13 cellular contexts compared by ENCODE assay signal in the genomic region with DNA sequence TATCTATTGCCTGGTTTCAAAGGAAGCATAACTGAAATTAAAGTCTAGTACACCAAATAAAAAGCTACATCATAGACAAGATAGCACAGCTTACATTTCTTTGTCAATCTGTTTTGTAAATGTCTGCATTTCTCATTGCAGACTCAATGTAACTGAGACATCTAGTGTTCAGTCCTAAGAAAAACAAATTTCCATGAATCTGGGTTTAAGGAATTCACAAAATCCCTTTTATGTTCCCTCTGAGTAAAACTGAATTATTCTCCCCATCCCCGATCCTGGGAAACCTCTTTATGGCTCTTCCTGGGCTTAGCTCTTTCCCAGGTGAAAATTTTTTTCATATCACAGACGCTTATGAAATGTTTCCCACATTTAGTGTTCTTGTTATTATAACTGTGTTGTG. TPM values are rescaled to one million over a fixed set of nuclear protein-coding genes. Genes with fewer than 3 reads are reported as not detected.
A peak's percentile ranks its signal among the peaks of the same experiment; 100 is the strongest.
DNase-seq lines count a peak whose midpoint lies in the region; ATAC-seq and TF ChIP-seq lines count a peak whose summit lies in the region.
"Had no signal": no experiment of that assay in that cellular context is flagged by ENCODE, and none has a peak within 500 bp of the region (broad histone marks: within the 10 kb centered on the region; RNA-seq: fewer than 3 reads in every experiment).

No MANE protein-coding gene starts in this region.

- H3K4me3 ChIP-seq in BJ (ENCODE audit: low read depth, low read length) (no peak overlapping the region), Panc1 (ENCODE audit: low read depth in 2 of 2, low read length in 2 of 2) (no peak overlapping the region), epithelial cell of proximal tubule (ENCODE audit: low read depth, low read length) (no peak overlapping the region)

- peak overlapping the region; percentile 47 for H3K4me3 Mint-ChIP-seq in neural crest cell
- H3K4me3 Mint-ChIP-seq in activated T-helper 2 cell treated with anti-CD3 and anti-CD28 coated beads, Interferon-gamma antibody, Interleukin-2, Interleukin-4, amounts not matched to agents 10 μg/mL and 5 μg/mL and 100 μg/mL, durations not matched to agents 14 hours and 24 hours and 36 hours (ENCODE audit: low read depth): no peak overlapping the region
- H3K4me3 Mint-ChIP-seq: activated CD4-positive, alpha-beta T cell treated with anti-CD3 and anti-CD28 coated beads, Interleukin-2, amount 10 ng/mL, durations not matched to agents 24 days and 14 days; activated T-helper 17 cell treated with anti-CD3 and anti-CD28 coated beads, Interleukin-2, amount 50 U/mL, for 72 hours; central memory CD8-positive, alpha-beta T cell; H9 had no signal

- intact Hi-C loops in Panc1 (cut with micrococcal nuclease; ENCODE audit: unreplicated experiment): loop anchor here (10.0 kb wide), 1 partner anchor 410 kb away; the partner anchor contains the start of gene ATP1B3
- intact Hi-C loops in activated T-helper 2 cell treated with anti-CD3 and anti-CD28 coated beads, Interferon-gamma antibody, Interleukin-2, Interleukin-4, amounts not matched to agents 10 μg/mL and 5 μg/mL and 100 μg/mL, durations not matched to agents 14 hours and 24 hours and 36 hours (cut with micrococcal nuclease): no loop called here

- POLR2A ChIA-PET in BJ (lab: Charles Lee): interaction anchor here (0.6 kb wide), 1 partner anchor 12 kb away, joined by 3 read pairs; no protein-coding TSS in a partner anchor
- POLR2A ChIA-PET in Panc1 (lab: Charles Lee): no interaction called here

- DNase-seq in BJ (ENCODE audit: low read depth) (no peak), Panc1 (ENCODE audit: low read depth, low spot score) (no peak), epithelial cell of proximal tubule (ENCODE audit: low read depth) (no peak), neural crest cell (ENCODE audit: low read depth, low spot score) (no peak), occipital lobe (lab: John Stamatoyannopoulos, UW) (no peak), amygdala (lab: John Stamatoyannopoulos, UW) (no peak), foreskin melanocyte (no peak)
- no peak for DNase-seq in activated T-helper 2 cell treated with anti-CD3 and anti-CD28 coated beads, Interferon-gamma antibody, Interleukin-2, Interleukin-4, amounts not matched to agents 10 μg/mL and 5 μg/mL and 100 μg/mL, durations not matched to agents 14 hours and 24 hours and 36 hours (ENCODE audit: low spot score)
- DNase-seq: activated CD4-positive, alpha-beta T cell treated with anti-CD3 and anti-CD28 coated beads, Interleukin-2, amount 10 ng/mL, durations not matched to agents 24 days and 14 days; H9; NCI-H2081 treated with DMSO at 0.1 percent for 48 hours had no signal

- no peak overlapping the region for H3K27ac ChIP-seq in Panc1 (ENCODE audit: low read length)

- no TSS peak for BruUV-seq in Panc1 (replicated peaks; lab: Mats Ljungman, UMichigan)

- peaks cover 4% of the 10 kb centered on the region for H3K36me3 Mint-ChIP-seq in neural crest cell (ENCODE audit: low read depth)
- H3K36me3 Mint-ChIP-seq in activated T-helper 2 cell treated with anti-CD3 and anti-CD28 coated beads, Interferon-gamma antibody, Interleukin-2, Interleukin-4, amounts not matched to agents 10 μg/mL and 5 μg/mL and 100 μg/mL, durations not matched to agents 14 hours and 24 hours and 36 hours (ENCODE audit: low read depth): peaks cover 3% of the 10 kb centered on the region

- H3K27me3 Mint-ChIP-seq in neural crest cell (ENCODE audit: low read depth): no peaks in the 10 kb centered on the region
- H3K27me3 Mint-ChIP-seq in activated T-helper 2 cell treated with anti-CD3 and anti-CD28 coated beads, Interferon-gamma antibody, Interleukin-2, Interleukin-4, amounts not matched to agents 10 μg/mL and 5 μg/mL and 100 μg/mL, durations not matched to agents 14 hours and 24 hours and 36 hours (ENCODE audit: low read depth): peaks cover 4% of the 10 kb centered on the region
- H3K27me3 Mint-ChIP-seq: activated T-helper 17 cell treated with anti-CD3 and anti-CD28 coated beads, Interleukin-2, amount 50 U/mL, for 72 hours; central memory CD8-positive, alpha-beta T cell had no signal

- H3K4me1 Mint-ChIP-seq in neural crest cell: peaks cover 41% of the 10 kb centered on the region
- H3K4me1 Mint-ChIP-seq in activated T-helper 2 cell treated with anti-CD3 and anti-CD28 coated beads, Interferon-gamma antibody, Interleukin-2, Interleukin-4, amounts not matched to agents 10 μg/mL and 5 μg/mL and 100 μg/mL, durations not matched to agents 14 hours and 24 hours and 36 hours (ENCODE audit: low read depth): peaks cover 11% of the 10 kb centered on the region
- H3K4me1 Mint-ChIP-seq: activated T-helper 17 cell treated with anti-CD3 and anti-CD28 coated beads, Interleukin-2, amount 50 U/mL, for 72 hours; H9 had no signal

- CTCF ChIA-PET in BJ (lab: Yijun Ruan, JAX) (interaction anchor here (0.6 to 2.0 kb wide), 18 partner anchors 9 to 233 kb away, joined by 3 to 18 read pairs (median 4); partner anchors contain the start of gene PXYLP1), Panc1 (lab: Charles Lee) (no interaction called here)

- no peak for ATAC-seq in Panc1
- ATAC-seq: activated T-helper 17 cell treated with anti-CD3 and anti-CD28 coated beads, Interleukin-2, amount 50 U/mL, for 72 hours had no signal

- no peaks in the 10 kb centered on the region for H3K4me1 ChIP-seq in Panc1 (ENCODE audit: control insufficient read depth, insufficient read depth, low read length)

- peaks cover 32% of the 10 kb centered on the region for H3K9me3 Mint-ChIP-seq in neural crest cell
- peaks cover 19% of the 10 kb centered on the region for H3K9me3 Mint-ChIP-seq in activated T-helper 2 cell treated with anti-CD3 and anti-CD28 coated beads, Interferon-gamma antibody, Interleukin-2, Interleukin-4, amounts not matched to agents 10 μg/mL and 5 μg/mL and 100 μg/mL, durations not matched to agents 14 hours and 24 hours and 36 hours

- peak overlapping the region; percentile 88 for H3K27ac Mint-ChIP-seq in neural crest cell (ENCODE audit: unreplicated experiment)
- H3K27ac Mint-ChIP-seq in activated T-helper 2 cell treated with anti-CD3 and anti-CD28 coated beads, Interferon-gamma antibody, Interleukin-2, Interleukin-4, amounts not matched to agents 10 μg/mL and 5 μg/mL and 100 μg/mL, durations not matched to agents 14 hours and 24 hours and 36 hours: no peak overlapping the region
- H3K27ac Mint-ChIP-seq: activated CD4-positive, alpha-beta T cell treated with anti-CD3 and anti-CD28 coated beads, Interleukin-2, amount 10 ng/mL, durations not matched to agents 24 days and 14 days; activated T-helper 17 cell treated with anti-CD3 and anti-CD28 coated beads, Interleukin-2, amount 50 U/mL, for 72 hours; H9 had no signal

- in situ Hi-C loops in Panc1 (cut with HindIII; ENCODE audit: low pct_unique_long_range_greater_than_20kb, low sequenced_read_pairs): no loop called here

- H3K36me3 ChIP-seq in BJ (ENCODE audit: control insufficient read depth, insufficient read depth, low read length) (no peaks in the 10 kb centered on the region), Panc1 (ENCODE audit: control insufficient read depth, insufficient read depth, low read length) (no peaks in the 10 kb centered on the region)

- TF ChIP-seq CTCF in BJ (IDR thresholded peaks at IDR 0.05; ENCODE audit: insufficient read depth, low read depth, low read length) (peak; percentile 48), Panc1 (IDR thresholded peaks at IDR 0.05) (peak; percentile 24; the same call in 1 of the 2 replicates), epithelial cell of proximal tubule (conservative IDR thresholded peaks at IDR 0.05; ENCODE audit: low read depth, low read length) (peak; percentile 32), neural crest cell (conservative IDR thresholded peaks at IDR 0.05) (no peak)

- H3K27me3 ChIP-seq in BJ (ENCODE audit: control insufficient read depth, insufficient read depth, low read length): no peaks in the 10 kb centered on the region
- no peaks in the 10 kb centered on the region for H3K27me3 ChIP-seq in Panc1 (ENCODE audit: control insufficient read depth, insufficient read depth, low read length)

- no peaks in the 10 kb centered on the region for H3K9me3 ChIP-seq in Panc1 (ENCODE audit: control insufficient read depth, insufficient read depth, low read depth, low read length)

RNA-seq across cellular contexts. Expression of gene RASA2, which starts 21.6 kb away (rescaled TPM):
- polyA plus RNA-seq in BJ (2011; rRNA removed): 5.6 and 9.1 TPM in 2 replicates
- 8.1 and 9.7 TPM in 2 replicates for polyA minus RNA-seq in BJ (2011; rRNA and poly(A)+ RNA removed)
- total RNA-seq in Panc1 (2021; ENCODE audit: unreplicated experiment) (14.5 TPM), epithelial cell of proximal tubule (10.1 and 15.1 TPM in 2 replicates), neural crest cell (19.2 and 21.4 TPM in 2 replicates), occipital lobe (39.3 TPM)
- 3.6 TPM for polyA plus RNA-seq in Panc1 (2012; ENCODE audit: insufficient read length)
- 30.0 and 34.5 TPM in 2 replicates for total RNA-seq in activated T-helper 2 cell treated with anti-CD3 and anti-CD28 coated beads, Interferon-gamma antibody, Interleukin-2, Interleukin-4, amounts not matched to agents 10 μg/mL and 5 μg/mL and 100 μg/mL, durations not matched to agents 14 hours and 24 hours and 36 hours
